In the genomic region with DNA sequence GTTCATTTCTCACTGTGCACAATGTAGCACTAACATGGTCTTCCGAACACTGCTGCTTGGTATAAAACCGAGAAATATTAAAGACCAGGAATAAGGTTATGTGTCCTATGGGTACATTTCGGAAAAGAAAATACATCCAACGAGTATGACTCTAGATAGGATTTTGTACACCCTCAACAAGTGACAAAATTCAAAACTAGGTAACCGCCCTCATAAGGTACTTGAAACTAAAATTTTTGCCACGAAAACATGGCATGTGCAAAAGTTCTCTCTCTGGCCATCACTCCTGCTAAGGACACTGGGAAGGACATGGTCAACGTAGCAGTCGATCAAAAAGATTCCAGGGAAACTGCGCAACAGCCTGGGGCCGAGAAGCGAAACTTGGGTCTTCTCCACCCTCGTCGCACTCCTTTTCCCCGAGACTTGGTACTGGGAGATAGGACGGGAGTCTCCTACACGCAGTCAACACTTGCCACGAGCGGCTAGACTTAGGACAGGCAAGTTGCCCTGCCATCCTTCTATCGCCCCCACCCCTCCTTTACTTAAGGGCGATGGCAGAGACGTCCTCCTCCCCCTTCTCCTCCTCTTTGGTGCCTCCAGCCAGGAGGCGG, we compare ENCODE assay signal across 8 cellular contexts. TPM values are rescaled to one million over a fixed set of nuclear protein-coding genes. Genes with fewer than 3 reads are reported as not detected.
DNase-seq lines count a peak whose midpoint lies in the region; ATAC-seq, FAIRE-seq and TF ChIP-seq lines count a peak whose summit lies in the region.

No MANE protein-coding gene starts in this region.

- H2AFZ ChIP-seq in GM23338 (peak overlapping the region; percentile 40; the same call in 1 of the 2 replicates), HepG2 (ENCODE audit: low read length) (no peak overlapping the region)

- in situ Hi-C loops in HepG2 (cut with HindIII; ENCODE audit: extremely low pct_ligation_motif_present, low pct_unique_long_range_greater_than_20kb): no loop called here

- peak overlapping the region; percentile 92 for H3K4me3 ChIP-seq in GM23338
- H3K4me3 ChIP-seq in HepG2 (replicated peaks in 1 of 3; ENCODE audit: insufficient read depth in 1 of 3, low read depth in 2 of 3, low read length in 3 of 3): peak overlapping the region; percentile 75 to 90 (median 77)

- POLR2A ChIA-PET in HepG2 (lab: Yijun Ruan, JAX): interaction anchor here (1.6 to 2.9 kb wide), 5 partner anchors 8 to 276 kb away, joined by 4 to 23 read pairs (median 8); partner anchors contain the start of gene CEP350

- ATAC-seq in GM23338 (no peak), HepG2 (peak; percentile 33)

- TF ChIP-seq POLR2A in HepG2 (IDR thresholded peaks at IDR 0.05; ENCODE audit: insufficient read depth in 1 of 2, low read depth in 2 of 2, low read length in 2 of 2): no peak

- H3K27ac Mint-ChIP-seq in CD14-positive monocyte (peak overlapping the region; percentile 100), GM23338 (peak overlapping the region; percentile 100)

- H3K27ac ChIP-seq in GM23338 (ENCODE audit: low read depth) (peak overlapping the region; percentile 100), cingulate gyrus (ENCODE audit: low read depth, low read length) (peak overlapping the region; percentile 100), HepG2 (ENCODE audit: extremely low read length, insufficient read depth, low read length) (peak overlapping the region; percentile 97), substantia nigra (ENCODE audit: low read depth, low read length, poor library complexity, severe bottlenecking) (peak overlapping the region; percentile 100)

- peaks cover 9 to 14% of the 10 kb centered on the region in 2 donors for H3K36me3 Mint-ChIP-seq in CD14-positive monocyte
- H3K36me3 Mint-ChIP-seq in GM23338 (ENCODE audit: low read depth): peaks cover 13% of the 10 kb centered on the region

- H3K4me1 ChIP-seq in GM23338 (ENCODE audit: insufficient read depth) (peaks cover 10% of the 10 kb centered on the region), HepG2 (ENCODE audit: insufficient read depth, low read length) (peaks cover 27% of the 10 kb centered on the region)

- TF ChIP-seq RAD21 in HepG2 (CRISPR knock-in tag; IDR thresholded peaks at IDR 0.05): peak; percentile 27; the same call in 1 of the 2 replicates

- H3K27me3 ChIP-seq in GM23338 (ENCODE audit: insufficient read depth): no peaks in the 10 kb centered on the region
- H3K27me3 ChIP-seq in HepG2 (ENCODE audit: control insufficient read depth in 1 of 2, insufficient read depth in 2 of 2, low read length in 2 of 2): no peaks in the 10 kb centered on the region; a peak in 1 of 5 replicates

- under 1% methylated on average over 16 of the region's 22 CpGs for WGBS in HepG2 (ENCODE audit: low lambda C conversion rate)

- H4K20me1 ChIP-seq in GM23338 (replicated peaks; ENCODE audit: insufficient read depth) (no peaks in the 10 kb centered on the region), HepG2 (ENCODE audit: insufficient read depth, low read length) (0 out of 2 replicates have a peak, but pooled peaks cover 4% of the 10 kb centered on the region)

- H3K4me2 ChIP-seq in GM23338: peak overlapping the region; percentile 77
- H3K4me2 ChIP-seq in HepG2 (ENCODE audit: low read depth, low read length): peak overlapping the region; percentile 86

- H3K4me1 Mint-ChIP-seq in CD14-positive monocyte (peaks cover 30% of the 10 kb centered on the region), GM23338 (peaks cover 18% of the 10 kb centered on the region)

- peaks cover 11% of the 10 kb centered on the region; the same call in 1 of the 2 replicates for H3F3A ChIP-seq in GM23338 (replicated peaks; ENCODE audit: low read depth)

- no peaks in the 10 kb centered on the region for H3K9me2 ChIP-seq in GM23338 (ENCODE audit: insufficient read depth)

- H3K9me3 Mint-ChIP-seq in CD14-positive monocyte: peaks cover 0 to 3% (median 0%) of the 10 kb centered on the region in 7 donors
- H3K9me3 Mint-ChIP-seq in GM23338: no peaks in the 10 kb centered on the region

- H3K4me3 Mint-ChIP-seq in CD14-positive monocyte (peak overlapping the region; percentile 95 to 99), GM23338 (peak overlapping the region; percentile 95)

- intact Hi-C loops in CD14-positive monocyte (cut with micrococcal nuclease): loop anchor here (2.0 to 10.0 kb wide), 3 partner anchors 71 to 273 kb away; partner anchors contain the start of genes CEP350 (in 2 of the 2) and QSOX1 (in 1 of the 2)
- intact Hi-C loops in HepG2 (cut with micrococcal nuclease; ENCODE audit: unreplicated experiment): loop anchor here (2.0 to 5.0 kb wide), 2 partner anchors 73 to 286 kb away; partner anchors contain the start of gene CEP350

- TSS peak; percentile 65 for BruUV-seq in HepG2 (replicated peaks; lab: Mats Ljungman, UMichigan)

- CTCF ChIA-PET in HepG2 (lab: Yijun Ruan, JAX; ENCODE audit: low intra/inter-chr PET ratio, low total read pairs): no interaction called here

- FAIRE-seq in HepG2 (lab: Jason Lieb, UNC): no peak

- H3K27me3 Mint-ChIP-seq in CD14-positive monocyte (ENCODE audit: low read depth in 3 of 3): no peaks in the 10 kb centered on the region
- H3K27me3 Mint-ChIP-seq in GM23338 (ENCODE audit: insufficient read depth, low read depth, poor library complexity): peaks cover 3% of the 10 kb centered on the region

- no peaks in the 10 kb centered on the region for H3K9me3 ChIP-seq in HepG2 (ENCODE audit: low read length)

- TF ChIP-seq EP300 in HepG2 (IDR thresholded peaks at IDR 0.05; ENCODE audit: low read depth in 2 of 2, low read length in 2 of 2) (peak in 1 of 2 experiments; percentile 7; a peak in 1 of 4 replicates), HepG2 (CRISPR knock-in tag; IDR thresholded peaks at IDR 0.05; ENCODE audit: borderline replicate concordance) (no peak)

- H3K36me3 ChIP-seq in GM23338 (ENCODE audit: insufficient read depth): peaks cover 6% of the 10 kb centered on the region; the same call in 1 of the 2 replicates
- H3K36me3 ChIP-seq in HepG2 (replicated peaks in 1 of 2; ENCODE audit: control insufficient read depth in 1 of 2, insufficient read depth in 2 of 2, low read length in 2 of 2): peaks cover 2 to 6% of the 10 kb centered on the region in 2 experiments; a peak in 3 of 5 replicates

- H3K79me2 ChIP-seq in GM23338 (replicated peaks; ENCODE audit: insufficient read depth) (peaks cover 21% of the 10 kb centered on the region), HepG2 (ENCODE audit: insufficient read depth, low read length) (peaks cover 39% of the 10 kb centered on the region)

- DNase-seq in CD14-positive monocyte (ENCODE audit: low spot score) (no peak), GM23338 (ENCODE audit: low spot score) (peak; percentile 83), OCI-M2 (lab: John Stamatoyannopoulos, UW; ENCODE audit: unreplicated experiment) (peak; percentile 66), HepG2 (ENCODE audit: low spot score) (peak; percentile 70), substantia nigra (lab: John Stamatoyannopoulos, UW) (peak in 2 of 49 donors; percentile 56 to 88), retina (no peak), COR-L47 (lab: John Stamatoyannopoulos, UW) (no peak)

- TF ChIP-seq CTCF in CD14-positive monocyte (IDR thresholded peaks at IDR 0.05) (no peak), GM23338 (conservative IDR thresholded peaks at IDR 0.05; ENCODE audit: low read depth in 2 of 2) (no peak), HepG2 (CRISPR knock-in tag; IDR thresholded peaks at IDR 0.05) (0 out of 2 replicates have a peak, but pooled peaks have one; percentile 4)

- H3K9ac ChIP-seq in HepG2 (ENCODE audit: insufficient read depth, low read depth, low read length): peak overlapping the region; percentile 93

RNA-seq across cellular contexts. Expression of gene TOR1AIP1, which starts 0.3 kb away (rescaled TPM):
- polyA plus RNA-seq in CD14-positive monocyte: 100 to 1,000 TPM in 1 of 2 donors, 10 to 100 TPM in 1; 77.5 to 114 TPM
- total RNA-seq in GM23338 (2014; rRNA removed; shearing (Covaris generic)): 20.6 and 25.8 TPM in 2 replicates
- polyA plus RNA-seq in GM23338 (2016; fragmentation: Nextera tagmentation; extraction: Ambion mirVana): 13.4 and 16.9 TPM in 2 replicates
- 23.8 and 29.0 TPM in 2 replicates for total RNA-seq in HepG2 (2016; rRNA removed; fragmentation: Illumina TruSeq; extraction: Trizol)
- 2.9 and 4.9 TPM in 2 replicates for total RNA-seq in HepG2 (2016; cell fraction: cytosol; rRNA removed; fragmentation: Illumina TruSeq; extraction: Trizol; ENCODE audit: low read depth)
- 22.6 and 28.8 TPM in 2 replicates for total RNA-seq in HepG2 (2016; cell fraction: insoluble cytoplasmic fraction; rRNA removed; fragmentation: Illumina TruSeq; extraction: Trizol)
- 8.4 and 9.9 TPM in 2 replicates for total RNA-seq in HepG2 (2016; cell fraction: membrane; rRNA removed; fragmentation: Illumina TruSeq; extraction: Trizol)
- total RNA-seq in HepG2 (2016; cell fraction: nucleus; rRNA removed; fragmentation: Illumina TruSeq; extraction: Trizol): 23.9 and 31.3 TPM in 2 replicates
- polyA plus RNA-seq in HepG2 (2011; rRNA removed): 15.6 and 16.0 TPM in 2 replicates
- polyA plus RNA-seq in HepG2 (2011; cell fraction: cytosol; rRNA removed): 7.5 and 11.9 TPM in 2 replicates
- polyA plus RNA-seq in HepG2 (2011; cell fraction: nucleus; rRNA removed): 3.4 and 3.6 TPM in 2 replicates
- polyA plus RNA-seq in HepG2 (2012): 16.9 and 19.3 TPM in 2 replicates
- 2.0 and 2.1 TPM in 2 replicates for polyA plus RNA-seq in HepG2 (2016; cell fraction: cytosol; fragmentation: Illumina TruSeq; extraction: Trizol; ENCODE audit: low read depth)
- 20.7 and 24.1 TPM in 2 replicates for polyA plus RNA-seq in HepG2 (2016; cell fraction: insoluble cytoplasmic fraction; fragmentation: Illumina TruSeq; extraction: Trizol; ENCODE audit: low read depth)
- polyA plus RNA-seq in HepG2 (2016; cell fraction: membrane; fragmentation: Illumina TruSeq; extraction: Trizol; ENCODE audit: low read depth): 6.6 and 6.9 TPM in 2 replicates
- polyA plus RNA-seq in HepG2 (2016; cell fraction: nucleus; fragmentation: Illumina TruSeq; extraction: Trizol; ENCODE audit: insufficient read depth, low read depth): 27.6 and 31.5 TPM in 2 replicates
- 15.0 and 31.6 TPM in 2 replicates for polyA minus RNA-seq in HepG2 (2011; rRNA and poly(A)+ RNA removed; ENCODE audit: low replicate concordance)
- polyA minus RNA-seq in HepG2 (2011; cell fraction: cytosol; rRNA and poly(A)+ RNA removed): 18.4 and 19.5 TPM in 2 replicates
- 13.9 and 15.2 TPM in 2 replicates for polyA minus RNA-seq in HepG2 (2011; cell fraction: nucleus; rRNA and poly(A)+ RNA removed)

RNA-seq across cellular contexts. Expression of gene TOR1AIP2, which starts 4.1 kb away (rescaled TPM):
- polyA plus RNA-seq in CD14-positive monocyte (10 to 100 TPM in 1 of 2 donors, 1 to 10 TPM in 1; 9.9 to 20.5 TPM), GM23338 (2016; fragmentation: Nextera tagmentation; extraction: Ambion mirVana) (18.5 and 21.1 TPM in 2 replicates), HepG2 (2011; rRNA removed) (28.4 and 35.2 TPM in 2 replicates)
- total RNA-seq in GM23338 (2014; rRNA removed; shearing (Covaris generic)): 67.3 and 81.3 TPM in 2 replicates
- total RNA-seq in HepG2 (2016; rRNA removed; fragmentation: Illumina TruSeq; extraction: Trizol): 65.8 and 89.4 TPM in 2 replicates
- 6.2 and 7.1 TPM in 2 replicates for total RNA-seq in HepG2 (2016; cell fraction: cytosol; rRNA removed; fragmentation: Illumina TruSeq; extraction: Trizol; ENCODE audit: low read depth)
- total RNA-seq in HepG2 (2016; cell fraction: insoluble cytoplasmic fraction; rRNA removed; fragmentation: Illumina TruSeq; extraction: Trizol): 66.8 and 90.8 TPM in 2 replicates
- total RNA-seq in HepG2 (2016; cell fraction: membrane; rRNA removed; fragmentation: Illumina TruSeq; extraction: Trizol): 29.3 and 33.2 TPM in 2 replicates
- total RNA-seq in HepG2 (2016; cell fraction: nucleus; rRNA removed; fragmentation: Illumina TruSeq; extraction: Trizol): 42.7 and 51.2 TPM in 2 replicates
- polyA plus RNA-seq in HepG2 (2011; cell fraction: cytosol; rRNA removed): 14.2 and 20.9 TPM in 2 replicates
- 10.5 and 16.3 TPM in 2 replicates for polyA plus RNA-seq in HepG2 (2011; cell fraction: nucleus; rRNA removed)
- 17.1 and 20.9 TPM in 2 replicates for polyA plus RNA-seq in HepG2 (2012)
- 2.1 and 2.2 TPM in 2 replicates for polyA plus RNA-seq in HepG2 (2016; cell fraction: cytosol; fragmentation: Illumina TruSeq; extraction: Trizol; ENCODE audit: low read depth)
- 25.3 and 26.7 TPM in 2 replicates for polyA plus RNA-seq in HepG2 (2016; cell fraction: insoluble cytoplasmic fraction; fragmentation: Illumina TruSeq; extraction: Trizol; ENCODE audit: low read depth)
- polyA plus RNA-seq in HepG2 (2016; cell fraction: membrane; fragmentation: Illumina TruSeq; extraction: Trizol; ENCODE audit: low read depth): 6.2 and 7.6 TPM in 2 replicates
- polyA plus RNA-seq in HepG2 (2016; cell fraction: nucleus; fragmentation: Illumina TruSeq; extraction: Trizol; ENCODE audit: insufficient read depth, low read depth): 30.5 and 36.9 TPM in 2 replicates
- 59.1 and 156 TPM in 2 replicates for polyA minus RNA-seq in HepG2 (2011; rRNA and poly(A)+ RNA removed; ENCODE audit: low replicate concordance)
- polyA minus RNA-seq in HepG2 (2011; cell fraction: cytosol; rRNA and poly(A)+ RNA removed): 44.6 and 63.2 TPM in 2 replicates
- 39.7 and 61.4 TPM in 2 replicates for polyA minus RNA-seq in HepG2 (2011; cell fraction: nucleus; rRNA and poly(A)+ RNA removed)

Comparison
In these comparisons a context has a peak if more than half of its experiments do, and no peak if none do; other contexts are left out.
1. DNase-seq: peak in GM23338 (single experiment), OCI-M2 (single experiment) and HepG2 (single experiment); none in CD14-positive monocyte (single experiment), retina (single experiment) and COR-L47 (single experiment).
2. Peak in every context shown above with its lines, with median percentiles within 50 percentile points of each other: H3K27ac ChIP-seq.